Comparison of ENCODE assay signal across 10 cellular contexts in the genomic region with DNA sequence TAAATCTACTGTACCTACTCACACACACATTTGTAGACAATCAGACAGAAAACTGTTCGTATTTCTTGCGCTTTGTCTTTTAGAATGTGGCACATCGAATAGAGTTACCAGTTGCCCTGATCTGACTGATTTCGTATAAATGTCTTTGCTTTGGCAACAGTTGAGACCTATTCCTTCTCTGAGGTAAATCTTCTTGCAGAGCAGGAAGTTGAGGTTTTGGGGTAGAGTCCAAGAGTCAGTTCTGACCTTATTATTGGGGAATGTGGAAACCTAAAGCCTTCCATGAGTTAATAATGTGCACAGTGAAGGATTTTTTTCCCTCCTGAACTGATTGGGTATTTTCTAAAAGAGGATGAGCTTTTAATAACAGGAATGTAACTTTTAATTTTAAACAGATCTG.
DNase-seq lines count a peak whose midpoint lies in the region; ATAC-seq and TF ChIP-seq lines count a peak whose summit lies in the region.
"Had no signal": no experiment of that assay in that cellular context is flagged by ENCODE, and none has a peak within 500 bp of the region (broad histone marks: within the 10 kb centered on the region; RNA-seq: fewer than 3 reads in every experiment).

No MANE protein-coding gene starts in this region.

- peaks cover 7 to 44% (median 28%) of the 10 kb centered on the region in 4 donors for H3K4me1 ChIP-seq in stomach

- no peaks in the 10 kb centered on the region for H3K27me3 Mint-ChIP-seq in endothelial cell (ENCODE audit: unreplicated experiment)

- H3K27ac Mint-ChIP-seq in endothelial cell (ENCODE audit: unreplicated experiment): no peak overlapping the region
- H3K27ac Mint-ChIP-seq: activated CD8-positive, alpha-beta T cell treated with anti-CD3 and anti-CD28 coated beads for 36 hours had no signal

- no peak for TF ChIP-seq POLR2A in stomach (IDR thresholded peaks at IDR 0.05)

- peaks cover 10% of the 10 kb centered on the region for H3K36me3 Mint-ChIP-seq in endothelial cell (ENCODE audit: low read depth, unreplicated experiment)

- no peak overlapping the region for H3K4me3 ChIP-seq in fibroblast of the aortic adventitia (ENCODE audit: low read depth, low read length)
- H3K4me3 ChIP-seq in stomach: no peak overlapping the region

- TF ChIP-seq EP300 in stomach (IDR thresholded peaks at IDR 0.05): no peak

- DNase-seq in H4 (ENCODE audit: low spot score) (peak; percentile 87), SK-MEL-5 (ENCODE audit: low read depth, low spot score) (peak; percentile 57), fibroblast of the aortic adventitia (ENCODE audit: low read depth) (peak; percentile 96), stomach (no peak), endothelial cell (ENCODE audit: low spot score) (no peak), cerebellar nuclear complex (lab: John Stamatoyannopoulos, UW) (no peak), COLO829 (ENCODE audit: low spot score) (no peak)
- DNase-seq: activated CD8-positive, alpha-beta T cell treated with anti-CD3 and anti-CD28 coated beads for 36 hours; NCI-H446 treated with DMSO at 0.1 percent for 48 hours had no signal

- H3K27ac ChIP-seq in stomach: peak overlapping the region in 4 of 5 donors; percentile 9 to 46 (median 38)

- H3K36me3 ChIP-seq in stomach: no peaks in the 10 kb centered on the region

- no peaks in the 10 kb centered on the region for H3K9me3 Mint-ChIP-seq in endothelial cell (ENCODE audit: unreplicated experiment)

- 16 to 25% (median 16%) methylated on average over 4 of the region's 4 CpGs for WGBS in stomach, 5 donors

- H3K9me3 ChIP-seq in stomach: no peaks in the 10 kb centered on the region

- intact Hi-C loops in stomach (cut with DNase I; ENCODE audit: low total_unique reads): no loop called here

- no peak for ATAC-seq in GM18502 (IDR thresholded peaks at IDR 0.05; ENCODE audit: poor library complexity, unreplicated experiment)
- ATAC-seq: activated CD8-positive, alpha-beta T cell treated with anti-CD3 and anti-CD28 coated beads for 36 hours had no signal

- H3K27me3 ChIP-seq in stomach: no peaks in the 10 kb centered on the region

- TF ChIP-seq CTCF in fibroblast of the aortic adventitia (IDR thresholded peaks at IDR 0.05; ENCODE audit: insufficient read depth, low read length) (no peak), stomach (IDR thresholded peaks at IDR 0.05) (no peak), endothelial cell (IDR thresholded peaks at IDR 0.05; ENCODE audit: unreplicated experiment) (no peak)

- H3K4me1 Mint-ChIP-seq in endothelial cell (ENCODE audit: unreplicated experiment): peaks cover 16% of the 10 kb centered on the region

- in situ Hi-C loops in SK-MEL-5 (cut with HindIII; ENCODE audit: low pct_unique_long_range_greater_than_20kb, low sequenced_read_pairs): no loop called here

- no peak overlapping the region for H3K4me3 Mint-ChIP-seq in endothelial cell (ENCODE audit: unreplicated experiment)
- H3K4me3 Mint-ChIP-seq: activated CD8-positive, alpha-beta T cell treated with anti-CD3 and anti-CD28 coated beads for 36 hours had no signal

Comparison
In these comparisons a context has a peak if more than half of its experiments do, and no peak if none do; other contexts are left out.
1. DNase-seq: peak in H4 (single experiment), SK-MEL-5 (single experiment) and fibroblast of the aortic adventitia (single experiment); none in stomach (single experiment), endothelial cell (single experiment), cerebellar nuclear complex (0 of 2) and COLO829 (single experiment).